In genomic region chr1:151164732-151165280, GRCh38 we compare ENCODE assay signal across 8 cellular contexts. TPM values are rescaled to one million over a fixed set of nuclear protein-coding genes. Genes with fewer than 3 reads are reported as not detected.
DNase-seq lines count a peak whose midpoint lies in the region; ATAC-seq and TF ChIP-seq lines count a peak whose summit lies in the region.

No MANE protein-coding gene starts in this region.

- H3K27ac Mint-ChIP-seq in nephron: peak overlapping the region; percentile 97 to 99 (median 98)

- H3K4me3 ChIP-seq in BLaER1 (peak overlapping the region; percentile 79), PC-3 (ENCODE audit: low read length) (peak overlapping the region; percentile 85), epithelial cell of esophagus (ENCODE audit: low read length) (peak overlapping the region; percentile 100)

- DNase-seq in PC-3: no peak
- DNase-seq in epithelial cell of esophagus (ENCODE audit: low read depth): no peak
- DNase-seq in mesenteric fat pad (ENCODE audit: low spot score): no peak
- DNase-seq in T-helper 9 cell: no peak
- no peak for DNase-seq in occipital lobe (lab: John Stamatoyannopoulos, UW)

- H3K4me1 ChIP-seq in BLaER1: peaks cover 44% of the 10 kb centered on the region
- peaks cover 18% of the 10 kb centered on the region for H3K4me1 ChIP-seq in PC-3 (ENCODE audit: insufficient read depth, low read length)

- peak overlapping the region; percentile 94 to 97 (median 95) for H3K4me3 Mint-ChIP-seq in nephron

- CTCF ChIA-PET in PC-3 (lab: Charles Lee): interaction anchor here (0.7 to 1.6 kb wide), 2 partner anchors 65 to 87 kb away, joined by 3 to 12 read pairs; no protein-coding TSS in a partner anchor

- intact Hi-C loops in PC-3 (cut with micrococcal nuclease): no loop called here

- no peaks in the 10 kb centered on the region for H3K27me3 ChIP-seq in BLaER1
- H3K27me3 ChIP-seq in PC-3 (ENCODE audit: low read length): no peaks in the 10 kb centered on the region

- POLR2A ChIA-PET in PC-3 (lab: Charles Lee; ENCODE audit: unreplicated experiment): no interaction called here

- no peaks in the 10 kb centered on the region for H3K27me3 Mint-ChIP-seq in nephron (ENCODE audit: low read depth)

- H3K27ac ChIP-seq in BLaER1 (peak overlapping the region; percentile 73), PC-3 (ENCODE audit: low read length) (no peak overlapping the region)

- H3K36me3 ChIP-seq in BLaER1 (peaks cover 42% of the 10 kb centered on the region), PC-3 (ENCODE audit: low read depth, low read length) (peaks cover 5% of the 10 kb centered on the region; the same call in 1 of the 2 replicates)

- H3F3A ChIP-seq in PC-3 (ENCODE audit: low read length, unreplicated experiment): no peaks in the 10 kb centered on the region

- no peaks in the 10 kb centered on the region for H3K9me3 ChIP-seq in BLaER1
- H3K9me3 ChIP-seq in PC-3 (ENCODE audit: low read length): no peaks in the 10 kb centered on the region

- peak overlapping the region; percentile 85 for H3K4me2 ChIP-seq in BLaER1
- peak overlapping the region; percentile 94 for H3K4me2 ChIP-seq in PC-3 (ENCODE audit: low read length)

- no peaks in the 10 kb centered on the region for H3K9me2 ChIP-seq in PC-3 (replicated peaks; ENCODE audit: low read length)

- peaks cover 32% of the 10 kb centered on the region for H3K79me2 ChIP-seq in PC-3 (ENCODE audit: low read length)

- H3K4me1 Mint-ChIP-seq in nephron: peaks cover 18% of the 10 kb centered on the region

- H3K9ac ChIP-seq in BLaER1 (peak overlapping the region; percentile 75), PC-3 (ENCODE audit: low read length) (peak overlapping the region; percentile 87)

- TF ChIP-seq CTCF in PC-3 (conservative IDR thresholded peaks at IDR 0.05; ENCODE audit: low read depth, low read length): no peak
- TF ChIP-seq CTCF in epithelial cell of esophagus (IDR thresholded peaks at IDR 0.05; ENCODE audit: insufficient read depth, low read depth, low read length, missing control alignments): no peak
- no peak for TF ChIP-seq CTCF in nephron (IDR thresholded peaks at IDR 0.05; ENCODE audit: unreplicated experiment in 3 of 3)

- H3K9me3 Mint-ChIP-seq in nephron: no peaks in the 10 kb centered on the region

- H4K20me1 ChIP-seq in BLaER1: no peaks in the 10 kb centered on the region
- no peaks in the 10 kb centered on the region for H4K20me1 ChIP-seq in PC-3 (ENCODE audit: low read length)

- ATAC-seq in PC-3 (peak; percentile 1; the same call in 1 of the 2 replicates), GM21825 (IDR thresholded peaks at IDR 0.05; ENCODE audit: unreplicated experiment) (no peak)

- H3K36me3 Mint-ChIP-seq in nephron (ENCODE audit: low read depth): peaks cover 28% of the 10 kb centered on the region

- no TSS peak for BruUV-seq in PC-3 (replicated peaks; lab: Mats Ljungman, UMichigan)

- H2AFZ ChIP-seq in PC-3 (ENCODE audit: low read length): peak overlapping the region; percentile 96

RNA-seq across cellular contexts. Expression of gene LYSMD1, which starts 0.9 kb away (rescaled TPM):
- total RNA-seq in PC-3 (2014; rRNA removed) (6.3 and 7.5 TPM in 2 replicates), mesenteric fat pad (5.3 TPM), occipital lobe (16.4 TPM)

RNA-seq across cellular contexts. Expression of gene SCNM1, which starts 1.1 kb away (rescaled TPM):
- total RNA-seq in PC-3 (2014; rRNA removed): 80.3 and 82.4 TPM in 2 replicates
- 32.7 TPM for total RNA-seq in mesenteric fat pad
- total RNA-seq in occipital lobe: 35.6 TPM

RNA-seq across cellular contexts. Expression of gene TNFAIP8L2, which starts 8.4 kb away (rescaled TPM):
- total RNA-seq in PC-3 (2014; rRNA removed) (not detected in 2 replicates), mesenteric fat pad (8.0 TPM), occipital lobe (0.78 TPM)

RNA-seq across cellular contexts. Expression of gene TMOD4, which starts 11.0 kb away (rescaled TPM):
- 1.8 and 2.7 TPM in 2 replicates for total RNA-seq in PC-3 (2014; rRNA removed)
- not detected for total RNA-seq in mesenteric fat pad
- not detected for total RNA-seq in occipital lobe

RNA-seq across cellular contexts. Expression of gene SEMA6C, which starts 18.4 kb away (rescaled TPM):
- total RNA-seq in PC-3 (2014; rRNA removed): 2.0 and 2.8 TPM in 2 replicates
- total RNA-seq in mesenteric fat pad: 4.8 TPM
- total RNA-seq in occipital lobe: 18.6 TPM
